In genomic region chr5:73122875-73123810, GRCh38 we compare ENCODE assay signal across 15 cellular contexts. TPM values are rescaled to one million over a fixed set of nuclear protein-coding genes. Genes with fewer than 3 reads are reported as not detected.
DNase-seq lines count a peak whose midpoint lies in the region; ATAC-seq, FAIRE-seq and TF ChIP-seq lines count a peak whose summit lies in the region.
"Had no signal": no experiment of that assay in that cellular context is flagged by ENCODE, and none has a peak within 500 bp of the region (broad histone marks: within the 10 kb centered on the region; RNA-seq: fewer than 3 reads in every experiment).

No MANE protein-coding gene starts in this region.

- in situ Hi-C loops in mammary epithelial cell (cut with MboI; ENCODE audit: low sequenced_read_pairs in 2 of 2), result no loop called here

- peak overlapping the region; percentile 47 for H3K4me2 ChIP-seq in mammary epithelial cell (ENCODE audit: insufficient read depth, low read depth, low read length)
- peak overlapping the region; percentile 65 for H3K4me2 ChIP-seq in keratinocyte (ENCODE audit: control insufficient read depth, extremely low read depth, insufficient read depth, low read depth, low read length)

- H3K79me2 ChIP-seq in mammary epithelial cell (ENCODE audit: insufficient read depth, low read length), result no peaks in the 10 kb centered on the region
- peaks cover 4% of the 10 kb centered on the region for H3K79me2 ChIP-seq in keratinocyte (ENCODE audit: control insufficient read depth, insufficient read depth, low read length)
- H3K79me2 ChIP-seq: parathyroid adenoma had no signal

- no peaks in the 10 kb centered on the region for H3K9me3 Mint-ChIP-seq in CD4-positive, alpha-beta memory T cell
- H3K9me3 Mint-ChIP-seq: activated naive CD4-positive, alpha-beta T cell treated with anti-CD3 and anti-CD28 coated beads, Interleukin-2, amount 50 U/mL, for 24 hours had no signal

- CTCF ChIA-PET in CD4-positive, alpha-beta memory T cell (lab: Charles Lee; ENCODE audit: partially characterized antibody), result interaction anchor here (1.9 kb wide), 1 partner anchor 10 kb away, joined by 4 read pairs; no protein-coding TSS in a partner anchor
- CTCF ChIA-PET in mammary epithelial cell (lab: Charles Lee; ENCODE audit: low non-redundant PET), result no interaction called here

- BruUV-seq in mammary epithelial cell (replicated peaks; lab: Mats Ljungman, UMichigan), result no TSS peak

- peak; percentile 63 for FAIRE-seq in keratinocyte (lab: Jason Lieb, UNC)

- H3K4me3 ChIP-seq in CD4-positive, alpha-beta memory T cell (ENCODE audit: low read length in 2 of 2), result no peak overlapping the region
- H3K4me3 ChIP-seq in mammary epithelial cell (replicated peaks in 1 of 3; ENCODE audit: insufficient read depth in 1 of 3, low read depth in 2 of 3, low read length in 3 of 3), result no peak overlapping the region
- H3K4me3 ChIP-seq in keratinocyte (ENCODE audit: control insufficient read depth in 2 of 3, extremely low read depth in 1 of 3, insufficient read depth in 2 of 3, low read depth in 1 of 3, low read length in 3 of 3), result peak overlapping the region in 1 of 3 experiments; percentile 16
- H3K4me3 ChIP-seq: upper lobe of right lung had no signal

- TF ChIP-seq CTCF in mammary epithelial cell (conservative IDR thresholded peaks at IDR 0.05 in 1 of 2, IDR thresholded peaks at IDR 0.05 in 1 of 2; ENCODE audit: extremely low read depth in 1 of 2, insufficient read depth in 1 of 2, low read depth in 1 of 2, low read length in 2 of 2), result no peak
- no peak for TF ChIP-seq CTCF in keratinocyte (optimal IDR thresholded peaks at IDR 0.05 in 1 of 3, IDR thresholded peaks at IDR 0.05 in 1 of 3, conservative IDR thresholded peaks at IDR 0.05 in 1 of 3; ENCODE audit: extremely low read depth in 1 of 3, insufficient read depth in 2 of 3, low read length in 3 of 3)

- intact Hi-C loops in CD4-positive, alpha-beta memory T cell (cut with micrococcal nuclease), result no loop called here
- intact Hi-C loops in mammary epithelial cell (cut with micrococcal nuclease), result no loop called here

- H3K36me3 ChIP-seq in CD4-positive, alpha-beta memory T cell (ENCODE audit: insufficient read depth, low read length), result no peaks in the 10 kb centered on the region
- no peaks in the 10 kb centered on the region for H3K36me3 ChIP-seq in mammary epithelial cell (ENCODE audit: insufficient read depth, low read length)
- peaks cover 14 to 15% of the 10 kb centered on the region in 2 experiments for H3K36me3 ChIP-seq in keratinocyte (ENCODE audit: control insufficient read depth in 2 of 2, extremely low read depth in 1 of 2, insufficient read depth in 2 of 2, low read length in 2 of 2)
- H3K36me3 ChIP-seq: upper lobe of right lung had no signal

- no peaks in the 10 kb centered on the region for H3K36me3 Mint-ChIP-seq in CD4-positive, alpha-beta memory T cell
- H3K36me3 Mint-ChIP-seq: activated naive CD4-positive, alpha-beta T cell treated with anti-CD3 and anti-CD28 coated beads, Interleukin-2, amount 50 U/mL, for 24 hours had no signal

- POLR2A ChIA-PET in CD4-positive, alpha-beta memory T cell (lab: Charles Lee; ENCODE audit: partially characterized antibody), result no interaction called here

- H3K27ac Mint-ChIP-seq in CD4-positive, alpha-beta memory T cell, result no peak overlapping the region
- H3K27ac Mint-ChIP-seq: activated naive CD4-positive, alpha-beta T cell treated with anti-CD3 and anti-CD28 coated beads, Interleukin-2, amount 50 U/mL, for 24 hours had no signal

- DNase-seq in CD4-positive, alpha-beta memory T cell, result no peak
- DNase-seq in HS-5 (ENCODE audit: low read depth) (peak; percentile 88), mammary epithelial cell (peak; percentile 68), keratinocyte (ENCODE audit: low read depth, low spot score) (no peak), germinal center (ENCODE audit: low spot score) (no peak), caudate nucleus (lab: John Stamatoyannopoulos, UW) (no peak), NCI-H2227 (lab: John Stamatoyannopoulos, UW; ENCODE audit: unreplicated experiment) (no peak)
- DNase-seq: DMS79, GOT3, NCI-H1105, Peyer's patch, upper lobe of right lung had no signal

- H4K20me1 ChIP-seq in mammary epithelial cell (ENCODE audit: insufficient read depth, low read length), result no peaks in the 10 kb centered on the region
- H4K20me1 ChIP-seq in keratinocyte (ENCODE audit: control insufficient read depth, extremely low read depth, insufficient read depth, low read length), result no peaks in the 10 kb centered on the region

- WGBS in mammary epithelial cell (ENCODE audit: low coverage, missing lambda C conversion rate), result 92% methylated on average over 8 of the region's 19 CpGs

- H3K4me1 Mint-ChIP-seq in CD4-positive, alpha-beta memory T cell, result peaks cover 16 to 37% (median 24%) of the 10 kb centered on the region in 4 donors

- peaks cover 13% of the 10 kb centered on the region for H3K4me1 ChIP-seq in CD4-positive, alpha-beta memory T cell (ENCODE audit: insufficient read depth, low read length)
- peaks cover 38% of the 10 kb centered on the region for H3K4me1 ChIP-seq in mammary epithelial cell (ENCODE audit: insufficient read depth, low read length)
- peaks cover 22% of the 10 kb centered on the region for H3K4me1 ChIP-seq in keratinocyte (ENCODE audit: control insufficient read depth, extremely low read depth, insufficient read depth, low read length)
- H3K4me1 ChIP-seq: parathyroid adenoma had no signal

- H3K4me3 Mint-ChIP-seq in CD4-positive, alpha-beta memory T cell, result peak overlapping the region in 7 of 8 donors; percentile 25 to 59 (median 40)
- H3K4me3 Mint-ChIP-seq: activated naive CD4-positive, alpha-beta T cell treated with anti-CD3 and anti-CD28 coated beads, Interleukin-2, amount 50 U/mL, for 24 hours had no signal

- H3K9me3 ChIP-seq in CD4-positive, alpha-beta memory T cell (ENCODE audit: control insufficient read depth in 1 of 2, low read length in 2 of 2), result no peaks in the 10 kb centered on the region
- H3K9me3 ChIP-seq in mammary epithelial cell (replicated peaks; ENCODE audit: insufficient read depth, low read length) (no peaks in the 10 kb centered on the region), keratinocyte (ENCODE audit: control insufficient read depth, low read depth, low read length) (no peaks in the 10 kb centered on the region)
- H3K9me3 ChIP-seq: Peyer's patch, upper lobe of right lung had no signal

- peaks cover 5% of the 10 kb centered on the region for H3K27me3 ChIP-seq in CD4-positive, alpha-beta memory T cell (ENCODE audit: insufficient read depth, low read length)
- H3K27me3 ChIP-seq in mammary epithelial cell (ENCODE audit: insufficient read depth, low read length) (no peaks in the 10 kb centered on the region), keratinocyte (ENCODE audit: control insufficient read depth, extremely low read depth, insufficient read depth, low read length) (no peaks in the 10 kb centered on the region)
- H3K27me3 ChIP-seq: Peyer's patch had no signal

- no peak for ATAC-seq in GM21367 (IDR thresholded peaks at IDR 0.05; ENCODE audit: unreplicated experiment)
- ATAC-seq: upper lobe of right lung had no signal

- dilution Hi-C loops in mammary epithelial cell (cut with HindIII; ENCODE audit: low sequenced_read_pairs) (no loop called here), keratinocyte (cut with MboI; ENCODE audit: extremely low pct_ligation_motif_present, low sequenced_read_pairs) (no loop called here)

- peaks cover 30 to 40% of the 10 kb centered on the region in 2 donors for H3K27me3 Mint-ChIP-seq in CD4-positive, alpha-beta memory T cell

- H2AFZ ChIP-seq in mammary epithelial cell (ENCODE audit: low read depth, low read length), result peak overlapping the region; percentile 9
- H2AFZ ChIP-seq in keratinocyte (ENCODE audit: control insufficient read depth, low read length), result no peak overlapping the region
- H2AFZ ChIP-seq: parathyroid adenoma had no signal

- H3K27ac ChIP-seq in CD4-positive, alpha-beta memory T cell (ENCODE audit: low read depth, low read length), result no peak overlapping the region
- no peak overlapping the region for H3K27ac ChIP-seq in mammary epithelial cell (ENCODE audit: insufficient read depth, low read depth, low read length)
- peak overlapping the region; percentile 48 for H3K27ac ChIP-seq in keratinocyte (ENCODE audit: control insufficient read depth, insufficient read depth, low read length)
- no peak overlapping the region for H3K27ac ChIP-seq in caudate nucleus (ENCODE audit: low read depth, low read length)
- H3K27ac ChIP-seq: parathyroid adenoma, upper lobe of right lung had no signal

- no peak overlapping the region for H3K9ac ChIP-seq in mammary epithelial cell (ENCODE audit: insufficient read depth, low read length)
- no peak overlapping the region for H3K9ac ChIP-seq in keratinocyte (ENCODE audit: control insufficient read depth, extremely low read depth, insufficient read depth, low read length)
- H3K9ac ChIP-seq: parathyroid adenoma had no signal

- H3K9me1 ChIP-seq in keratinocyte (ENCODE audit: control insufficient read depth, extremely low read depth, insufficient read depth, low read length), result no peaks in the 10 kb centered on the region

RNA-seq across cellular contexts. Expression of gene TMEM171, which starts 2.8 kb away (rescaled TPM):
- under 1 TPM; 0.35 to 0.36 TPM for total RNA-seq in CD4-positive, alpha-beta memory T cell
- 1 to 10 TPM in 1 of 2 donors, under 1 TPM in 1; 0.68 to 1.3 TPM for polyA plus RNA-seq in CD4-positive, alpha-beta memory T cell
- total RNA-seq in mammary epithelial cell, result 1 to 10 TPM in 1 of 2 donors, under 1 TPM in 1; 0.83 to 2.6 TPM
- polyA plus RNA-seq in mammary epithelial cell (6.0 TPM), keratinocyte (8.7 to 10.3 TPM (median 8.8 TPM) in 3 replicates)
- polyA minus RNA-seq in mammary epithelial cell (2.7 TPM), keratinocyte (4.2 to 6.0 TPM (median 5.6 TPM) in 3 replicates)
- 0.35 TPM for polyA plus RNA-seq in keratinocyte (2011; ENCODE audit: low read depth)
- 6.6 and 7.1 TPM in 2 replicates for polyA plus RNA-seq in keratinocyte (2011; cell fraction: cytosol; rRNA removed)
- polyA plus RNA-seq in keratinocyte (2011; cell fraction: nucleus; rRNA removed), result 12.9 and 14.1 TPM in 2 replicates
- 2.2 and 7.8 TPM in 2 replicates for polyA plus RNA-seq in keratinocyte (2012; ENCODE audit: low replicate concordance)
- polyA minus RNA-seq in keratinocyte (2011; cell fraction: cytosol; rRNA and poly(A)+ RNA removed), result 6.9 TPM
- 5.2 and 7.9 TPM in 2 replicates for polyA minus RNA-seq in keratinocyte (2011; cell fraction: nucleus; rRNA and poly(A)+ RNA removed)

RNA-seq across cellular contexts. Expression of gene TMEM174, which starts 49.9 kb away (rescaled TPM):
- total RNA-seq in CD4-positive, alpha-beta memory T cell, result not detected
- not detected for polyA plus RNA-seq in CD4-positive, alpha-beta memory T cell
- total RNA-seq in mammary epithelial cell, result not detected
- polyA plus RNA-seq in mammary epithelial cell, result not detected
- polyA minus RNA-seq in mammary epithelial cell, result not detected
- not detected in 3 replicates for polyA plus RNA-seq in keratinocyte
- not detected for polyA plus RNA-seq in keratinocyte (2011; ENCODE audit: low read depth)
- not detected in 2 replicates for polyA plus RNA-seq in keratinocyte (2011; cell fraction: cytosol; rRNA removed)
- polyA plus RNA-seq in keratinocyte (2011; cell fraction: nucleus; rRNA removed), result not detected in 2 replicates
- polyA plus RNA-seq in keratinocyte (2012; ENCODE audit: low replicate concordance), result not detected in 2 replicates
- not detected in 3 replicates for polyA minus RNA-seq in keratinocyte
- polyA minus RNA-seq in keratinocyte (2011; cell fraction: cytosol; rRNA and poly(A)+ RNA removed), result not detected
- polyA minus RNA-seq in keratinocyte (2011; cell fraction: nucleus; rRNA and poly(A)+ RNA removed), result not detected in 2 replicates
- total RNA-seq: Peyer's patch, upper lobe of right lung had no signal

Comparison
In these comparisons a context has a peak if more than half of its experiments do, and no peak if none do; other contexts are left out.
1. DNase-seq: peak in HS-5 (single experiment) and mammary epithelial cell (single experiment); none in CD4-positive, alpha-beta memory T cell (0 of 5), keratinocyte (single experiment), germinal center (single experiment), caudate nucleus (0 of 61) and NCI-H2227 (single experiment).